Comparison of ENCODE assay signal across 8 cellular contexts in the genomic region with DNA sequence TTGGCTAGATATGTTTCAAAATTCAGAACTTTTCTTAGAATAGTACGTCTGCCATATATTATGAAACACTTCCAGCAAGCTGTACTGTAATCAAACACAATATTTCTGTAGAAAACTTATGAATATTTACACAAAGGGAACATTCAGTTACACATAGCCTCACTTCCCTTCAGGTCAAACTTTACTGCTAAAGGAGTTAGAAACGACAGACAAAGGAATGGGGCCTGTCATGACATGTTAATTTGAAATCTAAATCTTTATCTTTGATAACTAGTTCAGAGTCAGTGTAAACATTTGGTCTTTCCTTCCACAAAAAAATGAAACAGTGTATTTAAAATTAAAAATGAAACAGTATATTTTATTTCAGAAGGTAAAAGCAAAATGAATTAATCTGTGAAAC. TPM values are rescaled to one million over a fixed set of nuclear protein-coding genes. Genes with fewer than 3 reads are reported as not detected.
A peak's percentile ranks its signal among the peaks of the same experiment; 100 is the strongest.
DNase-seq lines count a peak whose midpoint lies in the region; ATAC-seq and TF ChIP-seq lines count a peak whose summit lies in the region.

No MANE protein-coding gene starts in this region.

- H3K4me1 ChIP-seq in OCI-LY7 (ENCODE audit: insufficient read depth, low read length, poor library complexity, severe bottlenecking) = peaks cover 30% of the 10 kb centered on the region

- ATAC-seq in effector memory CD8-positive, alpha-beta T cell (replicated peaks) = no peak
- ATAC-seq in esophagus mucosa = no peak

- H3K36me3 Mint-ChIP-seq in effector memory CD8-positive, alpha-beta T cell (ENCODE audit: insufficient read depth) = peaks cover 8% of the 10 kb centered on the region
- H3K36me3 Mint-ChIP-seq in osteocyte (ENCODE audit: unreplicated experiment) = peaks cover 13% of the 10 kb centered on the region

- peak overlapping the region; percentile 85 for H3K4me2 ChIP-seq in OCI-LY7 (ENCODE audit: low read length)

- peak; percentile 13 for DNase-seq in COLO829 (ENCODE audit: low spot score)
- DNase-seq in OCI-LY7 (ENCODE audit: low spot score) = peak; percentile 20
- no peak for DNase-seq in effector memory CD8-positive, alpha-beta T cell
- no peak for DNase-seq in osteocyte (ENCODE audit: extremely low spot score, unreplicated experiment)
- no peak for DNase-seq in DMS114 treated with DMSO at 0.1 percent for 48 hours (lab: John Stamatoyannopoulos, UW; ENCODE audit: unreplicated experiment)
- no peak for DNase-seq in KG1 (lab: John Stamatoyannopoulos, UW)
- no peak for DNase-seq in GM13976 (ENCODE audit: low spot score)

- peak overlapping the region; percentile 89 to 95 for H3K4me3 Mint-ChIP-seq in effector memory CD8-positive, alpha-beta T cell
- peak overlapping the region; percentile 96 for H3K4me3 Mint-ChIP-seq in osteocyte (ENCODE audit: unreplicated experiment)

- H3K27ac Mint-ChIP-seq in effector memory CD8-positive, alpha-beta T cell = peak overlapping the region; percentile 93 to 96
- peak overlapping the region; percentile 91 for H3K27ac Mint-ChIP-seq in osteocyte (ENCODE audit: unreplicated experiment)

- no peaks in the 10 kb centered on the region for H3K9me3 Mint-ChIP-seq in effector memory CD8-positive, alpha-beta T cell
- H3K9me3 Mint-ChIP-seq in osteocyte (ENCODE audit: unreplicated experiment) = no peaks in the 10 kb centered on the region

- peaks cover 25 to 43% of the 10 kb centered on the region in 2 donors for H3K4me1 Mint-ChIP-seq in effector memory CD8-positive, alpha-beta T cell (ENCODE audit: low read depth in 2 of 2)
- H3K4me1 Mint-ChIP-seq in osteocyte (ENCODE audit: unreplicated experiment) = peaks cover 30% of the 10 kb centered on the region

- no peaks in the 10 kb centered on the region for H3K9me2 ChIP-seq in OCI-LY7 (ENCODE audit: insufficient read depth, low read length)

- intact Hi-C loops in OCI-LY7 (cut with micrococcal nuclease; ENCODE audit: unreplicated experiment) = loop anchor here (2.0 to 5.0 kb wide), 2 partner anchors 126 to 287 kb away; a partner anchor contains a TSS

- no TSS peak for BruUV-seq in OCI-LY7 (replicated peaks; lab: Mats Ljungman, UMichigan)

- POLR2A ChIA-PET in OCI-LY7 (lab: Charles Lee) = interaction anchor here (0.5 to 1.7 kb wide), 13 partner anchors 8 to 1461 kb away, joined by 3 to 6 read pairs (median 3); no protein-coding TSS in a partner anchor

- no peaks in the 10 kb centered on the region for H3K27me3 Mint-ChIP-seq in effector memory CD8-positive, alpha-beta T cell
- H3K27me3 Mint-ChIP-seq in osteocyte (ENCODE audit: unreplicated experiment) = no peaks in the 10 kb centered on the region

- peaks cover 19% of the 10 kb centered on the region; the same call in 1 of the 2 replicates for H3K79me2 ChIP-seq in OCI-LY7 (ENCODE audit: insufficient read depth, low read depth, low read length)

- peak overlapping the region; percentile 74 for H3K4me3 ChIP-seq in OCI-LY7 (ENCODE audit: low read depth, low read length, poor library complexity, severe bottlenecking)

- no peaks in the 10 kb centered on the region for H3K9me3 ChIP-seq in OCI-LY7 (ENCODE audit: low read length)

- CTCF ChIA-PET in OCI-LY7 (lab: Charles Lee; ENCODE audit: unreplicated experiment) = no interaction called here

- in situ Hi-C loops in GM13976 (cut with MboI; ENCODE audit: low sequenced_read_pairs, unreplicated experiment) = no loop called here

- peak overlapping the region; percentile 57 for H3K27ac ChIP-seq in OCI-LY7 (ENCODE audit: low read depth, low read length, poor library complexity, severe bottlenecking)

- no peaks in the 10 kb centered on the region for H4K20me1 ChIP-seq in OCI-LY7 (ENCODE audit: insufficient read depth, low read length)

- H2AFZ ChIP-seq in OCI-LY7 (ENCODE audit: low read length) = peak overlapping the region; percentile 93

- TF ChIP-seq CTCF in OCI-LY7 (conservative IDR thresholded peaks at IDR 0.05; ENCODE audit: low read length) = no peak
- TF ChIP-seq CTCF in osteocyte (IDR thresholded peaks at IDR 0.05) = no peak
- TF ChIP-seq CTCF in GM13976 (IDR thresholded peaks at IDR 0.05; ENCODE audit: borderline replicate concordance, control extremely low read depth, extremely low read depth, insufficient read depth, missing control alignments) = no peak

- H3K36me3 ChIP-seq in OCI-LY7 (ENCODE audit: insufficient read depth, low read length) = peaks cover 25% of the 10 kb centered on the region

RNA-seq across cellular contexts. Expression of a gene that starts 1.0 kb away (rescaled TPM):
- 3.0 and 5.2 TPM in 2 replicates for total RNA-seq in OCI-LY7 (2014; rRNA removed; shearing (Covaris generic))
- total RNA-seq in OCI-LY7 (2022) = 8.1 and 8.6 TPM in 2 replicates
- 11.0 and 12.7 TPM in 2 replicates for total RNA-seq in osteocyte
- 18.1 TPM for total RNA-seq in esophagus mucosa

Comparison
In these comparisons a context has a peak if more than half of its experiments do, and no peak if none do; other contexts are left out.
1. DNase-seq: peak in COLO829 (single experiment) and OCI-LY7 (single experiment); none in effector memory CD8-positive, alpha-beta T cell (0 of 3), osteocyte (single experiment), DMS114 treated with DMSO at 0.1 percent for 48 hours (single experiment), KG1 (single experiment) and GM13976 (single experiment).